32 cellular contexts compared by ENCODE assay signal in genomic region chr17:36507266-36507665, GRCh38.
"Had no signal": no experiment of that assay in that cellular context is flagged by ENCODE, and none has a peak within 500 bp of the region (broad histone marks: within the 10 kb centered on the region; RNA-seq: fewer than 3 reads in every experiment).

No MANE protein-coding gene starts in this region.

- H3K4me1 Mint-ChIP-seq: activated CD4-positive, alpha-beta T cell treated with anti-CD3 and anti-CD28 coated beads for 36 hours had no signal

- H3K27ac Mint-ChIP-seq: activated CD4-positive, alpha-beta memory T cell treated with anti-CD3 and anti-CD28 coated beads for 36 hours; activated CD4-positive, alpha-beta T cell treated with anti-CD3 and anti-CD28 coated beads for 36 hours; activated CD4-positive, alpha-beta T cell treated with anti-CD3 and anti-CD28 coated beads, Interleukin-2, amount 10 ng/mL, durations not matched to agents 24 days and 14 days; activated naive CD8-positive, alpha-beta T cell; activated T-helper 1 cell treated with anti-CD3 and anti-CD28 coated beads, Interleukin-12 subunit alpha, Interleukin-12 subunit beta, Interleukin-2, Interleukin-4 antibody, amounts not matched to agents 30 ng/mL and 10 ng/mL and 1 ng/mL, durations not matched to agents 14 hours and 24 hours and 36 hours; activated T-helper 2 cell treated with anti-CD3 and anti-CD28 coated beads, Interferon-gamma antibody, Interleukin-2, Interleukin-4, amounts not matched to agents 10 μg/mL and 5 μg/mL and 100 μg/mL, durations not matched to agents 14 hours and 24 hours and 36 hours; effector memory CD8-positive, alpha-beta T cell had no signal

- H3K27me3 ChIP-seq: brain microvascular endothelial cell, esophagus squamous epithelium, gastroesophageal sphincter had no signal

- H3K27me3 Mint-ChIP-seq: activated CD4-positive, alpha-beta memory T cell treated with anti-CD3 and anti-CD28 coated beads for 36 hours; activated CD4-positive, alpha-beta T cell treated with anti-CD3 and anti-CD28 coated beads for 36 hours; activated CD4-positive, alpha-beta T cell treated with anti-CD3 and anti-CD28 coated beads, Interleukin-2, amount 10 ng/mL, durations not matched to agents 24 days and 14 days; activated naive CD8-positive, alpha-beta T cell; effector memory CD8-positive, alpha-beta T cell had no signal

- H3K4me3 Mint-ChIP-seq: activated CD4-positive, alpha-beta memory T cell treated with anti-CD3 and anti-CD28 coated beads for 36 hours; activated CD4-positive, alpha-beta T cell treated with anti-CD3 and anti-CD28 coated beads for 36 hours; activated CD4-positive, alpha-beta T cell treated with anti-CD3 and anti-CD28 coated beads, Interleukin-2, amount 10 ng/mL, durations not matched to agents 24 days and 14 days; activated naive CD8-positive, alpha-beta T cell; activated T-helper 1 cell treated with anti-CD3 and anti-CD28 coated beads, Interleukin-12 subunit alpha, Interleukin-12 subunit beta, Interleukin-2, Interleukin-4 antibody, amounts not matched to agents 30 ng/mL and 10 ng/mL and 1 ng/mL, durations not matched to agents 14 hours and 24 hours and 36 hours; effector memory CD8-positive, alpha-beta T cell had no signal

- H3K4me3 ChIP-seq: esophagus squamous epithelium, gastroesophageal sphincter had no signal

- H3K4me1 ChIP-seq: esophagus squamous epithelium, gastroesophageal sphincter had no signal

- ATAC-seq: activated CD4-positive, alpha-beta T cell treated with anti-CD3 and anti-CD28 coated beads for 36 hours; effector memory CD8-positive, alpha-beta T cell; gastroesophageal sphincter had no signal

- FAIRE-seq: astrocyte, bronchial epithelial cell, colon, endometrium, endothelial cell of umbilical vein had no signal

- H3K9me3 Mint-ChIP-seq: activated CD4-positive, alpha-beta memory T cell treated with anti-CD3 and anti-CD28 coated beads for 36 hours; activated CD4-positive, alpha-beta T cell treated with anti-CD3 and anti-CD28 coated beads, Interleukin-2, amount 10 ng/mL, durations not matched to agents 24 days and 14 days; activated T-helper 1 cell treated with anti-CD3 and anti-CD28 coated beads, Interleukin-12 subunit alpha, Interleukin-12 subunit beta, Interleukin-2, Interleukin-4 antibody, amounts not matched to agents 30 ng/mL and 10 ng/mL and 1 ng/mL, durations not matched to agents 14 hours and 24 hours and 36 hours; activated T-helper 2 cell treated with anti-CD3 and anti-CD28 coated beads, Interferon-gamma antibody, Interleukin-2, Interleukin-4, amounts not matched to agents 10 μg/mL and 5 μg/mL and 100 μg/mL, durations not matched to agents 14 hours and 24 hours and 36 hours; effector memory CD8-positive, alpha-beta T cell had no signal

- H3K9me3 ChIP-seq: esophagus squamous epithelium, gastroesophageal sphincter had no signal

- H3K27ac ChIP-seq: brain microvascular endothelial cell, epithelial cell of prostate, esophagus squamous epithelium, gastroesophageal sphincter had no signal

- DNase-seq: activated CD4-positive, alpha-beta memory T cell treated with anti-CD3 and anti-CD28 coated beads for 36 hours; activated CD4-positive, alpha-beta T cell treated with anti-CD3 and anti-CD28 coated beads for 36 hours; activated CD4-positive, alpha-beta T cell treated with anti-CD3 and anti-CD28 coated beads, Interleukin-2, amount 10 ng/mL, durations not matched to agents 24 days and 14 days; activated CD4-positive, CD25-positive, alpha-beta regulatory T cell; activated CD8-positive, alpha-beta memory T cell treated with anti-CD3 and anti-CD28 coated beads for 24 hours; activated CD8-positive, alpha-beta memory T cell treated with anti-CD3 and anti-CD28 coated beads, Interleukin-2, amount 50 U/mL, for 4 hours; activated gamma-delta T cell treated with Interleukin-2 at 50 U/mL for 16 hours; activated naive CD4-positive, alpha-beta T cell treated with anti-CD3 and anti-CD28 coated beads, Interleukin-2, amount 50 U/mL, for 16 hours; activated naive CD4-positive, alpha-beta T cell treated with Interleukin-2 at 50 U/mL for 16 hours; activated T-cell treated with anti-CD3 and anti-CD28 coated beads for 4 hours; activated T-cell treated with anti-CD3 and anti-CD28 coated beads, Interleukin-2, amount 50 U/mL, for 48 hours; amniotic stem cell; anterior cingulate cortex; brain microvascular endothelial cell; caudate nucleus; cortex of kidney; dermis blood vessel endothelial cell; effector CD4-positive, alpha-beta T cell; effector memory CD8-positive, alpha-beta T cell; esophagus squamous epithelium; foreskin melanocyte; T-helper 2 cell had no signal
